In genomic region chr10:29955308-29955935, GRCh38 we compare ENCODE assay signal across 14 cellular contexts.
A peak's percentile ranks its signal among the peaks of the same experiment; 100 is the strongest.
DNase-seq lines count a peak whose midpoint lies in the region; ATAC-seq and TF ChIP-seq lines count a peak whose summit lies in the region.
"Had no signal": no experiment of that assay in that cellular context is flagged by ENCODE, and none has a peak within 500 bp of the region (broad histone marks: within the 10 kb centered on the region; RNA-seq: fewer than 3 reads in every experiment).

No MANE protein-coding gene starts in this region.

- H3K4me1 ChIP-seq in prostate gland (replicated peaks): no peaks in the 10 kb centered on the region

- TF ChIP-seq CTCF in prostate gland (IDR thresholded peaks at IDR 0.05): no peak

- H3K4me3 ChIP-seq in H7 (ENCODE audit: insufficient read depth, low read depth, low read length): no peak overlapping the region
- H3K4me3 ChIP-seq in skeletal muscle cell (ENCODE audit: low read depth, low read length): no peak overlapping the region
- no peak overlapping the region for H3K4me3 ChIP-seq in prostate gland
- H3K4me3 ChIP-seq: psoas muscle, thoracic aorta had no signal

- intact Hi-C loops in prostate gland (cut with DNase I): no loop called here

- H3K27me3 ChIP-seq in H7 (ENCODE audit: control insufficient read depth, insufficient read depth, low read length) (no peaks in the 10 kb centered on the region), prostate gland (replicated peaks; ENCODE audit: insufficient read depth) (no peaks in the 10 kb centered on the region)

- no peak overlapping the region for H3K27ac ChIP-seq in prostate gland
- H3K27ac ChIP-seq: C4-2B, psoas muscle, thoracic aorta had no signal

- TF ChIP-seq POLR2A in prostate gland (IDR thresholded peaks at IDR 0.05): no peak

- H3K9me3 ChIP-seq in prostate gland: no peaks in the 10 kb centered on the region
- H3K9me3 ChIP-seq: psoas muscle, thoracic aorta had no signal

- H3K36me3 ChIP-seq in H7 (replicated peaks; ENCODE audit: control insufficient read depth, insufficient read depth, low read length) (no peaks in the 10 kb centered on the region), prostate gland (no peaks in the 10 kb centered on the region)
- H3K36me3 ChIP-seq: thoracic aorta had no signal

- 77% methylated on average over 5 of the region's 5 CpGs for WGBS in prostate gland

- DNase-seq in H7 (peak; percentile 46), amniotic epithelial cell (ENCODE audit: low read depth) (peak; percentile 66), glomerular visceral epithelial cell (ENCODE audit: extremely low spot score) (peak; percentile 88), skeletal muscle cell (ENCODE audit: low read depth) (peak; percentile 39), prostate gland (ENCODE audit: low spot score) (no peak), DMS153 (lab: John Stamatoyannopoulos, UW) (no peak)
- DNase-seq: activated CD4-positive, alpha-beta memory T cell treated with anti-CD3 and anti-CD28 coated beads for 36 hours; dermis blood vessel endothelial cell; MV-4-11; psoas muscle; SIG-M5 had no signal

- ATAC-seq in GM18873 (IDR thresholded peaks at IDR 0.05; ENCODE audit: low FRiP score, unreplicated experiment): no peak
- ATAC-seq: psoas muscle had no signal

Comparison
In these comparisons a context has a peak if more than half of its experiments do, and no peak if none do; other contexts are left out.
1. DNase-seq: peak in H7 (single experiment), amniotic epithelial cell (single experiment), glomerular visceral epithelial cell (single experiment) and skeletal muscle cell (single experiment); none in prostate gland (single experiment) and DMS153 (single experiment).